In genomic region chr11:1163911-1164735, GRCh38 we compare ENCODE assay signal across 26 cellular contexts. TPM values are rescaled to one million over a fixed set of nuclear protein-coding genes. Genes with fewer than 3 reads are reported as not detected.
A peak's percentile ranks its signal among the peaks of the same experiment; 100 is the strongest.
DNase-seq lines count a peak whose midpoint lies in the region; ATAC-seq and TF ChIP-seq lines count a peak whose summit lies in the region.
"Had no signal": no experiment of that assay in that cellular context is flagged by ENCODE, and none has a peak within 500 bp of the region (broad histone marks: within the 10 kb centered on the region; RNA-seq: fewer than 3 reads in every experiment).

No MANE protein-coding gene starts in this region.

- POLR2A ChIA-PET in activated naive CD8-positive, alpha-beta T cell treated with anti-CD3 and anti-CD28 coated beads, Interleukin-2, amount 10 ng/mL, durations not matched to agents 7 days and 5 days (lab: Charles Lee) = no interaction called here

- no peak overlapping the region for H3K27ac Mint-ChIP-seq in activated naive CD8-positive, alpha-beta T cell treated with anti-CD3 and anti-CD28 coated beads, Interleukin-2, amount 10 ng/mL, durations not matched to agents 7 days and 5 days
- no peak overlapping the region for H3K27ac Mint-ChIP-seq in activated naive CD8-positive, alpha-beta T cell treated with anti-CD3 and anti-CD28 coated beads for 36 hours
- H3K27ac Mint-ChIP-seq: dendritic cell treated with granulocyte-macrophage colony-stimulating factor and Interleukin-4, amounts not matched to agents 40 ng/mL and 50 ng/mL, for 4 days; immature natural killer cell had no signal

- H3K9me3 ChIP-seq in suprapubic skin = no peaks in the 10 kb centered on the region
- H3K9me3 ChIP-seq: adrenal gland, breast epithelium, heart left ventricle had no signal

- no peak for TF ChIP-seq POLR2A in suprapubic skin (IDR thresholded peaks at IDR 0.05)

- TF ChIP-seq CTCF in suprapubic skin (IDR thresholded peaks at IDR 0.05) = no peak

- H3K4me1 ChIP-seq in suprapubic skin = no peaks in the 10 kb centered on the region
- H3K4me1 ChIP-seq: adrenal gland, breast epithelium, heart left ventricle had no signal

- H3K4me3 Mint-ChIP-seq in activated naive CD8-positive, alpha-beta T cell treated with anti-CD3 and anti-CD28 coated beads, Interleukin-2, amount 10 ng/mL, durations not matched to agents 7 days and 5 days = no peak overlapping the region
- H3K4me3 Mint-ChIP-seq in activated naive CD8-positive, alpha-beta T cell treated with anti-CD3 and anti-CD28 coated beads for 36 hours = no peak overlapping the region
- H3K4me3 Mint-ChIP-seq: dendritic cell treated with granulocyte-macrophage colony-stimulating factor and Interleukin-4, amounts not matched to agents 40 ng/mL and 50 ng/mL, for 4 days; immature natural killer cell had no signal

- H3K36me3 Mint-ChIP-seq in activated naive CD8-positive, alpha-beta T cell treated with anti-CD3 and anti-CD28 coated beads, Interleukin-2, amount 10 ng/mL, durations not matched to agents 7 days and 5 days = no peaks in the 10 kb centered on the region
- H3K36me3 Mint-ChIP-seq in activated naive CD8-positive, alpha-beta T cell treated with anti-CD3 and anti-CD28 coated beads for 36 hours = no peaks in the 10 kb centered on the region
- H3K36me3 Mint-ChIP-seq: immature natural killer cell had no signal

- no CpG with 5 or more reads among the region's 28 CpGs for WGBS in suprapubic skin

- H3K27me3 Mint-ChIP-seq in activated naive CD8-positive, alpha-beta T cell treated with anti-CD3 and anti-CD28 coated beads, Interleukin-2, amount 10 ng/mL, durations not matched to agents 7 days and 5 days = no peaks in the 10 kb centered on the region
- H3K27me3 Mint-ChIP-seq in activated naive CD8-positive, alpha-beta T cell treated with anti-CD3 and anti-CD28 coated beads for 36 hours = no peaks in the 10 kb centered on the region
- H3K27me3 Mint-ChIP-seq: dendritic cell treated with granulocyte-macrophage colony-stimulating factor and Interleukin-4, amounts not matched to agents 40 ng/mL and 50 ng/mL, for 4 days had no signal

- ATAC-seq in activated naive CD8-positive, alpha-beta T cell treated with anti-CD3 and anti-CD28 coated beads, Interleukin-2, amount 10 ng/mL, durations not matched to agents 7 days and 5 days (ENCODE audit: low read depth) = no peak
- ATAC-seq: heart left ventricle had no signal

- H3K4me1 Mint-ChIP-seq in activated naive CD8-positive, alpha-beta T cell treated with anti-CD3 and anti-CD28 coated beads, Interleukin-2, amount 10 ng/mL, durations not matched to agents 7 days and 5 days = no peaks in the 10 kb centered on the region
- H3K4me1 Mint-ChIP-seq in activated naive CD8-positive, alpha-beta T cell treated with anti-CD3 and anti-CD28 coated beads for 36 hours = no peaks in the 10 kb centered on the region
- H3K4me1 Mint-ChIP-seq: immature natural killer cell had no signal

- peaks cover 61% of the 10 kb centered on the region for H3K27me3 ChIP-seq in suprapubic skin

- no peaks in the 10 kb centered on the region for H3K36me3 ChIP-seq in suprapubic skin
- H3K36me3 ChIP-seq: adrenal gland, breast epithelium, heart left ventricle had no signal

- no peaks in the 10 kb centered on the region for H3K9me3 Mint-ChIP-seq in activated naive CD8-positive, alpha-beta T cell treated with anti-CD3 and anti-CD28 coated beads, Interleukin-2, amount 10 ng/mL, durations not matched to agents 7 days and 5 days
- H3K9me3 Mint-ChIP-seq in activated naive CD8-positive, alpha-beta T cell treated with anti-CD3 and anti-CD28 coated beads for 36 hours = no peaks in the 10 kb centered on the region
- H3K9me3 Mint-ChIP-seq: immature natural killer cell had no signal

- TF ChIP-seq EP300 in suprapubic skin (IDR thresholded peaks at IDR 0.05) = no peak

- no peak overlapping the region for H3K27ac ChIP-seq in suprapubic skin
- H3K27ac ChIP-seq: adrenal gland, breast epithelium, heart left ventricle had no signal

- no peak overlapping the region for H3K4me3 ChIP-seq in suprapubic skin
- H3K4me3 ChIP-seq: adrenal gland, breast epithelium, heart left ventricle, lung had no signal

- peak; percentile 24 for DNase-seq in activated naive CD8-positive, alpha-beta T cell treated with anti-CD3 and anti-CD28 coated beads, Interleukin-2, amount 10 ng/mL, durations not matched to agents 7 days and 5 days
- DNase-seq in activated naive CD8-positive, alpha-beta T cell treated with anti-CD3 and anti-CD28 coated beads for 36 hours = no peak
- DNase-seq in NCI-H69 (lab: John Stamatoyannopoulos, UW) = peak; percentile 20
- DNase-seq in islet precursor cell = peak; percentile 53
- DNase-seq in suprapubic skin (ENCODE audit: low spot score in 2 of 2) = peak; percentile 46 to 76
- no peak for DNase-seq in cerebellar cortex (ENCODE audit: low spot score)
- DNase-seq in NCI-H2107 treated with DMSO at 0.1 percent for 48 hours (lab: John Stamatoyannopoulos, UW; ENCODE audit: unreplicated experiment) = no peak
- DNase-seq in NCI-H226 = no peak
- DNase-seq: ACHN; activated CD4-positive, alpha-beta T cell treated with anti-CD3 and anti-CD28 coated beads for 48 hours; activated gamma-delta T cell; immature natural killer cell; NCI-H1694 treated with DMSO at 0.1 percent for 48 hours; nucleus accumbens; stimulated activated CD8-positive, alpha-beta memory T cell treated with anti-CD3 and anti-CD28 coated beads, Interleukin-4, amount 100 ng/mL, for 48 hours; SW 1271 had no signal

RNA-seq across cellular contexts. Expression of gene MUC5AC, which starts 6.4 kb away (rescaled TPM):
- not detected for total RNA-seq in activated naive CD8-positive, alpha-beta T cell treated with anti-CD3 and anti-CD28 coated beads, Interleukin-2, amount 10 ng/mL, durations not matched to agents 7 days and 5 days
- total RNA-seq in activated naive CD8-positive, alpha-beta T cell treated with anti-CD3 and anti-CD28 coated beads for 36 hours = not detected
- not detected for total RNA-seq in suprapubic skin
- total RNA-seq: breast epithelium, endothelial cell of umbilical vein, H4, heart left ventricle, NCI-H460, renal cortical epithelial cell had no signal

RNA-seq across cellular contexts. Expression of gene MUC5B, which starts 58.7 kb away (rescaled TPM):
- total RNA-seq in activated naive CD8-positive, alpha-beta T cell treated with anti-CD3 and anti-CD28 coated beads, Interleukin-2, amount 10 ng/mL, durations not matched to agents 7 days and 5 days = not detected
- total RNA-seq in activated naive CD8-positive, alpha-beta T cell treated with anti-CD3 and anti-CD28 coated beads for 36 hours = not detected
- under 1 TPM; 0.08 to 0.34 (median 0.13) TPM for total RNA-seq in suprapubic skin
- total RNA-seq: endothelial cell of umbilical vein, H4, heart left ventricle, renal cortical epithelial cell, temporal lobe had no signal

Comparison
In these comparisons a context has a peak if more than half of its experiments do, and no peak if none do; other contexts are left out.
1. DNase-seq: peak in activated naive CD8-positive, alpha-beta T cell treated with anti-CD3 and anti-CD28 coated beads, Interleukin-2, amount 10 ng/mL, durations not matched to agents 7 days and 5 days (single experiment), NCI-H69 (single experiment), islet precursor cell (single experiment) and suprapubic skin (2 of 2); none in activated naive CD8-positive, alpha-beta T cell treated with anti-CD3 and anti-CD28 coated beads for 36 hours (single experiment), cerebellar cortex (single experiment), NCI-H2107 treated with DMSO at 0.1 percent for 48 hours (single experiment) and NCI-H226 (single experiment).